ENCODE assay signal across 12 cellular contexts in genomic region chr20:14336667-14337066, GRCh38. TPM values are rescaled to one million over a fixed set of nuclear protein-coding genes. Genes with fewer than 3 reads are reported as not detected.
DNase-seq lines count a peak whose midpoint lies in the region; ATAC-seq and TF ChIP-seq lines count a peak whose summit lies in the region.
"Had no signal": no experiment of that assay in that cellular context is flagged by ENCODE, and none has a peak within 500 bp of the region (broad histone marks: within the 10 kb centered on the region; RNA-seq: fewer than 3 reads in every experiment).

No MANE protein-coding gene starts in this region.

- H3K9me3 ChIP-seq in vagina, result no peaks in the 10 kb centered on the region

- no CpG with 5 or more reads among the region's 4 CpGs for WGBS in mesendoderm (ENCODE audit: extremely low coverage, insufficient coverage, low lambda C conversion rate)

- H3K27me3 ChIP-seq in mesendoderm (ENCODE audit: insufficient read depth, low read length, poor library complexity), result no peaks in the 10 kb centered on the region
- no peaks in the 10 kb centered on the region for H3K27me3 ChIP-seq in vagina

- H3K79me1 ChIP-seq in mesendoderm (ENCODE audit: low read length), result no peaks in the 10 kb centered on the region

- H3K4me3 Mint-ChIP-seq in activated CD8-positive, alpha-beta T cell treated with anti-CD3 and anti-CD28 coated beads for 36 hours, result no peak overlapping the region
- H3K4me3 Mint-ChIP-seq: CD4-positive, CD25-positive, alpha-beta regulatory T cell; dendritic cell treated with granulocyte-macrophage colony-stimulating factor and Interleukin-4, amounts not matched to agents 40 ng/mL and 50 ng/mL, for 4 days; stimulated activated naive CD8-positive, alpha-beta T cell treated with anti-CD3 and anti-CD28 coated beads, Interleukin-15, Interleukin-2, amounts not matched to agents 100 ng/mL and 50 ng/mL, for 24 hours had no signal

- H2BK5ac ChIP-seq in mesendoderm (ENCODE audit: low read length), result no peak overlapping the region

- no peak for ATAC-seq in activated CD8-positive, alpha-beta T cell treated with anti-CD3 and anti-CD28 coated beads for 36 hours
- no peak for ATAC-seq in HG03342 (IDR thresholded peaks at IDR 0.05; ENCODE audit: unreplicated experiment)

- H3K79me2 ChIP-seq in mesendoderm (ENCODE audit: control insufficient read depth, insufficient read depth, low read length), result no peaks in the 10 kb centered on the region

- intact Hi-C loops in vagina (cut with DNase I), result no loop called here
- intact Hi-C loops in activated CD8-positive, alpha-beta T cell treated with anti-CD3 and anti-CD28 coated beads for 36 hours (cut with micrococcal nuclease), result loop anchor here (2.0 kb wide), 1 partner anchor 20 kb away; no protein-coding TSS in a partner anchor

- peak overlapping the region; percentile 45 for H2BK120ac ChIP-seq in mesendoderm (ENCODE audit: low read depth, low read length)

- CTCF ChIA-PET in activated CD8-positive, alpha-beta T cell treated with anti-CD3 and anti-CD28 coated beads for 36 hours (lab: Charles Lee), result interaction anchor here (0.8 to 1.4 kb wide), 2 partner anchors 8 to 25 kb away, joined by 3 to 4 read pairs; no protein-coding TSS in a partner anchor

- H2AK5ac ChIP-seq in mesendoderm (ENCODE audit: low read length), result no peak overlapping the region

- H3K9me3 Mint-ChIP-seq in activated CD8-positive, alpha-beta T cell treated with anti-CD3 and anti-CD28 coated beads for 36 hours, result no peaks in the 10 kb centered on the region
- H3K9me3 Mint-ChIP-seq: dendritic cell treated with granulocyte-macrophage colony-stimulating factor and Interleukin-4, amounts not matched to agents 40 ng/mL and 50 ng/mL, for 4 days had no signal

- no peaks in the 10 kb centered on the region for H3K27me3 Mint-ChIP-seq in activated CD8-positive, alpha-beta T cell treated with anti-CD3 and anti-CD28 coated beads for 36 hours
- H3K27me3 Mint-ChIP-seq: CD4-positive, CD25-positive, alpha-beta regulatory T cell; dendritic cell treated with granulocyte-macrophage colony-stimulating factor and Interleukin-4, amounts not matched to agents 40 ng/mL and 50 ng/mL, for 4 days; stimulated activated naive CD8-positive, alpha-beta T cell treated with anti-CD3 and anti-CD28 coated beads, Interleukin-15, Interleukin-2, amounts not matched to agents 100 ng/mL and 50 ng/mL, for 24 hours had no signal

- H3K4me1 Mint-ChIP-seq in activated CD8-positive, alpha-beta T cell treated with anti-CD3 and anti-CD28 coated beads for 36 hours (ENCODE audit: low read depth), result no peaks in the 10 kb centered on the region
- H3K4me1 Mint-ChIP-seq: CD4-positive, CD25-positive, alpha-beta regulatory T cell had no signal

- H3K4me3 ChIP-seq in mesendoderm (ENCODE audit: low read length) (peak overlapping the region; percentile 38), vagina (peak overlapping the region; percentile 43 to 52)

- no peak for TF ChIP-seq CTCF in vagina (IDR thresholded peaks at IDR 0.05)
- TF ChIP-seq CTCF in activated CD8-positive, alpha-beta T cell treated with anti-CD3 and anti-CD28 coated beads for 36 hours (IDR thresholded peaks at IDR 0.05), result no peak

- H4K5ac ChIP-seq in mesendoderm (ENCODE audit: low read length), result no peak overlapping the region

- no peak overlapping the region for H3K27ac Mint-ChIP-seq in activated CD8-positive, alpha-beta T cell treated with anti-CD3 and anti-CD28 coated beads for 36 hours
- H3K27ac Mint-ChIP-seq: CD4-positive, CD25-positive, alpha-beta regulatory T cell; dendritic cell treated with granulocyte-macrophage colony-stimulating factor and Interleukin-4, amounts not matched to agents 40 ng/mL and 50 ng/mL, for 4 days; stimulated activated naive CD8-positive, alpha-beta T cell treated with anti-CD3 and anti-CD28 coated beads, Interleukin-15, Interleukin-2, amounts not matched to agents 100 ng/mL and 50 ng/mL, for 24 hours had no signal

- H3K27ac ChIP-seq in mesendoderm (ENCODE audit: low read depth, low read length), result no peak overlapping the region
- peak overlapping the region; percentile 56 for H3K27ac ChIP-seq in vagina
- H3K27ac ChIP-seq: KMS-11 had no signal

- no peak overlapping the region for H3K23ac ChIP-seq in mesendoderm (ENCODE audit: low read length)

- H3K4me1 ChIP-seq in mesendoderm (ENCODE audit: control insufficient read depth, low read depth, low read length) (peaks cover 1% of the 10 kb centered on the region), vagina (peaks cover 20% of the 10 kb centered on the region)

- POLR2A ChIA-PET in activated CD8-positive, alpha-beta T cell treated with anti-CD3 and anti-CD28 coated beads for 36 hours (lab: Charles Lee), result no interaction called here

- DNase-seq in SHP77 (lab: John Stamatoyannopoulos, UW) (peak; percentile 17 to 27), SHP77 treated with DMSO at 0.1 percent for 48 hours (lab: John Stamatoyannopoulos, UW) (no peak), cerebellum (ENCODE audit: low spot score) (peak; percentile 34), mesendoderm (peak; percentile 62), vagina (ENCODE audit: extremely low spot score in 2 of 2) (no peak), GF-D8 (lab: John Stamatoyannopoulos, UW) (no peak)
- DNase-seq in activated CD8-positive, alpha-beta T cell treated with anti-CD3 and anti-CD28 coated beads for 36 hours, result no peak
- DNase-seq: CD4-positive, CD25-positive, alpha-beta regulatory T cell had no signal

- H3K4ac ChIP-seq in mesendoderm (ENCODE audit: low read depth, low read length), result peak overlapping the region; percentile 52

- peak overlapping the region; percentile 92 for H3K18ac ChIP-seq in mesendoderm (ENCODE audit: low read length)

- TF ChIP-seq POLR2A in vagina (IDR thresholded peaks at IDR 0.05), result no peak

- no peaks in the 10 kb centered on the region for H3K36me3 ChIP-seq in mesendoderm (ENCODE audit: control insufficient read depth, insufficient read depth, low read length)
- H3K36me3 ChIP-seq in vagina, result no peaks in the 10 kb centered on the region

- peak overlapping the region; percentile 65 for H3K56ac ChIP-seq in mesendoderm (ENCODE audit: low read length)

- no peak overlapping the region for H2BK15ac ChIP-seq in mesendoderm (replicated peaks; ENCODE audit: low read depth)

- H3K36me3 Mint-ChIP-seq in activated CD8-positive, alpha-beta T cell treated with anti-CD3 and anti-CD28 coated beads for 36 hours (ENCODE audit: low read depth), result no peaks in the 10 kb centered on the region
- H3K36me3 Mint-ChIP-seq: CD4-positive, CD25-positive, alpha-beta regulatory T cell had no signal

- peak overlapping the region; percentile 62 for H3K9ac ChIP-seq in mesendoderm (ENCODE audit: low read length)
- H3K9ac ChIP-seq: KMS-11 had no signal

- peak overlapping the region; percentile 17 for H3K4me2 ChIP-seq in mesendoderm (ENCODE audit: low read length)

- no peak overlapping the region for H4K8ac ChIP-seq in mesendoderm (ENCODE audit: low read depth, low read length)

RNA-seq across cellular contexts. Expression of gene FLRT3, which starts 0.7 kb away (rescaled TPM):
- total RNA-seq in cerebellum, result 40.5 TPM
- polyA plus RNA-seq in mesendoderm (2013, experiment 1 of 2), result 8.9 TPM
- 8.2 TPM for polyA plus RNA-seq in mesendoderm (2013, experiment 2 of 2)
- 4.7 TPM for total RNA-seq in vagina
- not detected for total RNA-seq in activated CD8-positive, alpha-beta T cell treated with anti-CD3 and anti-CD28 coated beads for 36 hours
- total RNA-seq: CD4-positive, CD25-positive, alpha-beta regulatory T cell had no signal
- polyA plus RNA-seq: CD4-positive, CD25-positive, alpha-beta regulatory T cell had no signal

Comparison
In these comparisons a context has a peak if more than half of its experiments do, and no peak if none do; other contexts are left out.
1. DNase-seq: peak in SHP77 (2 of 2), cerebellum (single experiment) and mesendoderm (single experiment); none in SHP77 treated with DMSO at 0.1 percent for 48 hours (single experiment), vagina (0 of 2), activated CD8-positive, alpha-beta T cell treated with anti-CD3 and anti-CD28 coated beads for 36 hours (single experiment) and GF-D8 (single experiment).